In genomic region chr11:61966673-61967176, GRCh38 we compare ENCODE assay signal across 1 cellular context.
TF ChIP-seq lines count a peak whose summit lies in the region.

No MANE protein-coding gene starts in this region.

TF ChIP-seq in K562, 482 proteins besides CTCF, POLR2A, EP300 and RAD21 (continued from another document and continues in another):
- TF ChIP-seq ZNF347 (CRISPR knock-in tag; IDR thresholded peaks at IDR 0.05; ENCODE audit: low read depth) = no peak
- no peak for TF ChIP-seq HCFC1 (IDR thresholded peaks at IDR 0.05; ENCODE audit: low read depth, low read length)
- peak; percentile 81 for TF ChIP-seq HES1 (IDR thresholded peaks at IDR 0.05; ENCODE audit: low read depth)
- no peak for TF ChIP-seq ZNF764 (CRISPR knock-in tag; IDR thresholded peaks at IDR 0.05; ENCODE audit: low read depth)
- TF ChIP-seq NCOR1 (IDR thresholded peaks at IDR 0.05) = peak; percentile 91
- peak; percentile 89 for TF ChIP-seq CXXC5 (CRISPR knock-in tag; IDR thresholded peaks at IDR 0.05)
- TF ChIP-seq TGIF2 (CRISPR knock-in tag; IDR thresholded peaks at IDR 0.05) = no peak
- peak; percentile 84; the same call in 1 of the 2 replicates for TF ChIP-seq AFF4 (CRISPR knock-in tag; IDR thresholded peaks at IDR 0.05)
- TF ChIP-seq BCLAF1 (IDR thresholded peaks at IDR 0.05; ENCODE audit: borderline replicate concordance in 1 of 2, control insufficient read depth in 1 of 2, low read depth in 2 of 2, low read length in 1 of 2) = 0 out of 4 replicates have a peak, but pooled peaks of 1 of the 2 experiments have one; percentile 9
- no peak for TF ChIP-seq CHD7 (IDR thresholded peaks at IDR 0.05; ENCODE audit: low read depth, low read length)
- peak; percentile 63 for TF ChIP-seq BRD9 (IDR thresholded peaks at IDR 0.05; ENCODE audit: low read depth, partially characterized antibody)
- TF ChIP-seq CTBP1 (IDR thresholded peaks at IDR 0.05; ENCODE audit: borderline replicate concordance) = peak; percentile 54; the same call in 1 of the 2 replicates
- TF ChIP-seq TAF9B (IDR thresholded peaks at IDR 0.05; ENCODE audit: partially characterized antibody) = peak; percentile 57
- TF ChIP-seq MBD2 (IDR thresholded peaks at IDR 0.05; ENCODE audit: borderline replicate concordance, low read depth) = peak; percentile 63; the same call in 1 of the 2 replicates
- peak; percentile 62 for TF ChIP-seq USF1 (CRISPR knock-in tag; IDR thresholded peaks at IDR 0.05)
- TF ChIP-seq CSDE1 (IDR thresholded peaks at IDR 0.05) = no peak
- 0 out of 2 replicates have a peak, but pooled peaks have one; percentile 6 for TF ChIP-seq ATF7 (IDR thresholded peaks at IDR 0.05)
- TF ChIP-seq NFIC (IDR thresholded peaks at IDR 0.05) = peak; percentile 80
- TF ChIP-seq SMC3 (conservative IDR thresholded peaks at IDR 0.05; ENCODE audit: insufficient read depth, low read depth, low read length) = 0 out of 2 replicates have a peak, but pooled peaks have one; percentile 24
- TF ChIP-seq MAZ (CRISPR knock-in tag; conservative IDR thresholded peaks at IDR 0.05 in 1 of 2, IDR thresholded peaks at IDR 0.05 in 1 of 2) = peak; percentile 7 to 14; a peak in 3 of 4 replicates
- TF ChIP-seq ZNF395 (CRISPR knock-in tag; IDR thresholded peaks at IDR 0.05) = 0 out of 2 replicates have a peak, but pooled peaks have one; percentile 42
- 0 out of 2 replicates have a peak, but pooled peaks have one; percentile 32 for TF ChIP-seq SREBF2 (CRISPR knock-in tag; IDR thresholded peaks at IDR 0.05)
- TF ChIP-seq RUNX1 (IDR thresholded peaks at IDR 0.05; ENCODE audit: low read depth) = no peak
- peak; percentile 87 for TF ChIP-seq SOX6 (IDR thresholded peaks at IDR 0.05)
- TF ChIP-seq SMAD1 (IDR thresholded peaks at IDR 0.05; ENCODE audit: low read depth, low read length, partially characterized antibody) = peak; percentile 78
- no peak for TF ChIP-seq IRF1 (CRISPR knock-in tag; IDR thresholded peaks at IDR 0.05; ENCODE audit: borderline replicate concordance)
- TF ChIP-seq SMAD4 (CRISPR knock-in tag; conservative IDR thresholded peaks at IDR 0.05) = peak; percentile 82
- peak; percentile 89; the same call in 1 of the 2 replicates for TF ChIP-seq TCF7 (IDR thresholded peaks at IDR 0.05; ENCODE audit: borderline replicate concordance)
- peak; percentile 41 for TF ChIP-seq SAP30 (IDR thresholded peaks at IDR 0.05; ENCODE audit: borderline replicate concordance, insufficient read depth, low read depth, low read length, poor library complexity, severe bottlenecking)
- peak; percentile 68 for TF ChIP-seq HMGN3 (IDR thresholded peaks at IDR 0.05; ENCODE audit: borderline replicate concordance, extremely low read depth, insufficient read length, low read depth, low read length)
- peak; percentile 11; the same call in 1 of the 2 replicates for TF ChIP-seq PKNOX1 (IDR thresholded peaks at IDR 0.05)
